In the genomic region with DNA sequence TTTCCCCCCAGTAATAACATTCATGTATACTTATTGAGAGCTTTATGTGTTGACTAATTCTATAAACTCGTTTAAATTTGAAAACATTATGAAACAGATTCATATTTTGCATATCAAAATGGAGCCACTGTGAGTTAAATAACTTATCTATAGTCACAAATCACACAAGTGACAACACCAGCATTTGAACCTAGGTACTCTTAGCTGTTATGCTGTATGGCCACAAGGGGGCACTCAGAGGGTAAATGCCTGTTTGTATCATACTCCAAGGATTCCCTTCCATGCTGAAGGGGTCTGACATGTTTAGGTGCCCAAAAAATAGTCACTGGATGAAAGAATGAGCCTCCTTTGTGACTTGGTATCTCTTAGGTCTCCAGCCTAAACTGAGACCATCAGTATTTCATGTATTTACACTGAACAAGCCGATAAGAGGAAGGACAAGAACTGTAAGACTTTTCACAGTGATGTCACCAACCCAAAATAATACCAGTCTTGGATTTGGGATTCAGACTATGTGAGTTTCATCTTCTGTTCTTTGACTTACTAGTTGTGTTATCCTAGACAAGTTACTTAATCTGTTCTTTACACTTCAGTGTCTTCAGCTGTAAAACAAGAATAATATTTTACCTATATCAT, we compare ENCODE assay signal across 9 cellular contexts. TPM values are rescaled to one million over a fixed set of nuclear protein-coding genes. Genes with fewer than 3 reads are reported as not detected.
A peak's percentile ranks its signal among the peaks of the same experiment; 100 is the strongest.
DNase-seq lines count a peak whose midpoint lies in the region; ATAC-seq, FAIRE-seq and TF ChIP-seq lines count a peak whose summit lies in the region.
"Had no signal": no experiment of that assay in that cellular context is flagged by ENCODE, and none has a peak within 500 bp of the region (broad histone marks: within the 10 kb centered on the region; RNA-seq: fewer than 3 reads in every experiment).

No MANE protein-coding gene starts in this region.

- no peak overlapping the region for H3K18ac ChIP-seq in H9 (ENCODE audit: insufficient read length, low read depth, low read length)

- H3K27me3 ChIP-seq in H9 (ENCODE audit: insufficient read depth, low read length) (no peaks in the 10 kb centered on the region), pancreas (no peaks in the 10 kb centered on the region)

- H3K27me3 Mint-ChIP-seq in activated T-cell treated with anti-CD3 and anti-CD28 coated beads, Interleukin-2, amount 50 U/mL, for 24 hours, result peaks cover 22% of the 10 kb centered on the region
- no peaks in the 10 kb centered on the region for H3K27me3 Mint-ChIP-seq in H9 (ENCODE audit: low read depth)

- H3K9ac ChIP-seq in H9 (ENCODE audit: extremely low read depth, insufficient read length, low read length), result no peak overlapping the region

- H2AK5ac ChIP-seq in H9 (ENCODE audit: insufficient read length, low read length), result no peak overlapping the region

- H3K23ac ChIP-seq in H9 (ENCODE audit: insufficient read length, low read depth, low read length), result no peak overlapping the region

- no peak overlapping the region for H2BK120ac ChIP-seq in H9 (ENCODE audit: low read depth, low read length, poor library complexity, severe bottlenecking)

- H3K56ac ChIP-seq in H9 (ENCODE audit: insufficient read length, low read depth, low read length), result no peak overlapping the region

- DNase-seq in activated T-cell treated with anti-CD3 and anti-CD28 coated beads for 1 hour (ENCODE audit: low read depth) (peak; percentile 20), H9 (peak; percentile 56), NB4 (ENCODE audit: low read depth) (peak; percentile 48), fibroblast of villous mesenchyme (ENCODE audit: low read depth) (peak; percentile 59), pancreas (peak in 4 of 6 donors; percentile 6 to 42 (median 16))
- no peak for DNase-seq in activated T-cell treated with anti-CD3 and anti-CD28 coated beads, Interleukin-2, amount 50 U/mL, for 24 hours
- peak; percentile 15 to 32 for DNase-seq in activated CD4-positive, alpha-beta T cell treated with anti-CD3 and anti-CD28 coated beads, Interleukin-2, amount 50 U/mL, for 48 hours

- H3K4me3 ChIP-seq in NB4 (ENCODE audit: low read depth, low read length) (no peak overlapping the region), fibroblast of villous mesenchyme (ENCODE audit: low read depth, low read length) (no peak overlapping the region), pancreas (no peak overlapping the region)

- no peak overlapping the region for H2BK12ac ChIP-seq in H9 (ENCODE audit: insufficient read length, low read depth, low read length)

- no peaks in the 10 kb centered on the region for H3K36me3 ChIP-seq in pancreas

- H3K79me1 ChIP-seq in H9 (ENCODE audit: insufficient read depth, low read depth, low read length, poor library complexity, severe bottlenecking), result no peaks in the 10 kb centered on the region

- H3K4me1 Mint-ChIP-seq in activated T-cell treated with anti-CD3 and anti-CD28 coated beads, Interleukin-2, amount 50 U/mL, for 24 hours (ENCODE audit: low read depth), result no peaks in the 10 kb centered on the region
- H3K4me1 Mint-ChIP-seq in H9, result no peaks in the 10 kb centered on the region

- no peak overlapping the region for H2AFZ ChIP-seq in H9 (ENCODE audit: low read length)

- no peak overlapping the region for H3K14ac ChIP-seq in H9 (ENCODE audit: insufficient read depth, low read length)

- H3K27ac ChIP-seq in H9 (ENCODE audit: insufficient read length, low read depth, low read length) (no peak overlapping the region), pancreas (no peak overlapping the region)

- H3K36me3 Mint-ChIP-seq in activated T-cell treated with anti-CD3 and anti-CD28 coated beads, Interleukin-2, amount 50 U/mL, for 24 hours (ENCODE audit: low read depth), result no peaks in the 10 kb centered on the region
- peaks cover 2 to 9% (median 3%) of the 10 kb centered on the region in 3 experiments; a peak in 5 of 7 replicates for H3K36me3 Mint-ChIP-seq in H9 (ENCODE audit: insufficient read depth in 1 of 3, low read depth in 3 of 3)

- no peak overlapping the region for H4K91ac ChIP-seq in H9 (ENCODE audit: insufficient read length, low read depth, low read length)

- peak in 3 of 4 donors; percentile 79 to 86 (median 79) for ATAC-seq in pancreas
- ATAC-seq in HG02840 (IDR thresholded peaks at IDR 0.05; ENCODE audit: low FRiP score, unreplicated experiment), result no peak

- H3K27ac Mint-ChIP-seq in activated T-cell treated with anti-CD3 and anti-CD28 coated beads, Interleukin-2, amount 50 U/mL, for 24 hours, result no peak overlapping the region
- no peak overlapping the region for H3K27ac Mint-ChIP-seq in H9

- no peaks in the 10 kb centered on the region for H4K20me1 ChIP-seq in H9 (ENCODE audit: control insufficient read depth, insufficient read depth, insufficient read length)

- no peak overlapping the region for H3K4me2 ChIP-seq in H9 (ENCODE audit: insufficient read depth, insufficient read length, low read length)

- no peaks in the 10 kb centered on the region for H3K9me3 Mint-ChIP-seq in activated T-cell treated with anti-CD3 and anti-CD28 coated beads, Interleukin-2, amount 50 U/mL, for 24 hours
- H3K9me3 Mint-ChIP-seq in H9, result peaks cover 7 to 8% of the 10 kb centered on the region in 2 experiments

- H3K9me3 ChIP-seq in H9 (ENCODE audit: control insufficient read depth, low read depth, low read length) (no peaks in the 10 kb centered on the region), pancreas (no peaks in the 10 kb centered on the region)

- H3K79me2 ChIP-seq in H9 (ENCODE audit: insufficient read depth, low read length), result no peaks in the 10 kb centered on the region

- H4K8ac ChIP-seq in H9 (replicated peaks; ENCODE audit: insufficient read length, low read depth, low read length), result no peak overlapping the region

- no peaks in the 10 kb centered on the region for H3K23me2 ChIP-seq in H9 (ENCODE audit: insufficient read length, low read depth, low read length, poor library complexity, severe bottlenecking)

- FAIRE-seq in pancreas (lab: Jason Lieb, UNC), result no peak
- FAIRE-seq: islet of Langerhans had no signal

- no peak overlapping the region for H2BK5ac ChIP-seq in H9 (ENCODE audit: insufficient read length, low read length)

- intact Hi-C loops in pancreas (cut with DNase I), result no loop called here

- H3K4me3 Mint-ChIP-seq in activated T-cell treated with anti-CD3 and anti-CD28 coated beads, Interleukin-2, amount 50 U/mL, for 24 hours, result no peak overlapping the region
- H3K4me3 Mint-ChIP-seq in H9, result no peak overlapping the region

- peak; percentile 86 for TF ChIP-seq CTCF in H9 (conservative IDR thresholded peaks at IDR 0.05)
- peak; percentile 88 for TF ChIP-seq CTCF in NB4 (IDR thresholded peaks at IDR 0.05; ENCODE audit: low read depth, low read length)
- peak; percentile 88 for TF ChIP-seq CTCF in fibroblast of villous mesenchyme (IDR thresholded peaks at IDR 0.05; ENCODE audit: insufficient read depth, low read depth, low read length)
- TF ChIP-seq CTCF in pancreas (IDR thresholded peaks at IDR 0.05), result peak; percentile 50 to 75 (median 64)

- WGBS in H9 (ENCODE audit: extremely low coverage, insufficient read length, low lambda C conversion rate), result no CpG with 5 or more reads among the region's 2 CpGs
- WGBS in pancreas, 2 donors, result 36 to 41% methylated on average over 2 of the region's 2 CpGs

- H3K4ac ChIP-seq in H9 (ENCODE audit: low read depth, low read length), result no peak overlapping the region

- H3K4me1 ChIP-seq in H9 (ENCODE audit: insufficient read depth, low read length) (no peaks in the 10 kb centered on the region), pancreas (no peaks in the 10 kb centered on the region)

- no peak overlapping the region for H2BK15ac ChIP-seq in H9 (ENCODE audit: low read depth, low read length)

- TF ChIP-seq POLR2A in NB4 (IDR thresholded peaks at IDR 0.05; ENCODE audit: extremely low read depth, insufficient read length), result no peak

- H4K5ac ChIP-seq in H9 (ENCODE audit: insufficient read length, low read depth, low read length), result no peak overlapping the region

- H3T11ph ChIP-seq in H9 (ENCODE audit: low read length), result no peak overlapping the region

- no peak overlapping the region for H2BK20ac ChIP-seq in H9 (ENCODE audit: low read depth, low read length, poor library complexity, severe bottlenecking)

RNA-seq across cellular contexts. Expression of gene OR52D1, which starts 12.2 kb away (rescaled TPM):
- total RNA-seq in H9 (2021) (not detected in 2 replicates), fibroblast of villous mesenchyme (not detected in 2 replicates), pancreas (not detected)
- not detected for polyA plus RNA-seq in pancreas

RNA-seq across cellular contexts. Expression of gene OR51I2, which starts 27.2 kb away (rescaled TPM):
- total RNA-seq in H9 (2021) (not detected in 2 replicates), fibroblast of villous mesenchyme (not detected in 2 replicates), pancreas (not detected)
- polyA plus RNA-seq in pancreas, result not detected

RNA-seq across cellular contexts. Expression of gene UBQLN3, which starts 33.5 kb away (rescaled TPM):
- total RNA-seq in H9 (2021) (not detected in 2 replicates), fibroblast of villous mesenchyme (0.43 TPM in 1 of 2 replicates, not detected in the other), pancreas (under 1 TPM in 3 of 6 donors, not detected in 3; 0.18 to 0.31 (median 0.22) TPM)
- not detected for polyA plus RNA-seq in pancreas

RNA-seq across cellular contexts. Expression of gene OR51I1, which starts 35.0 kb away (rescaled TPM):
- total RNA-seq in H9 (2021), result not detected in 2 replicates
- under 0.01 TPM in 1 of 2 replicates, not detected in the other for total RNA-seq in fibroblast of villous mesenchyme
- under 1 TPM in 1 of 6 donors, not detected in 5; 0.28 TPM for total RNA-seq in pancreas
- not detected for polyA plus RNA-seq in pancreas

RNA-seq across cellular contexts. Expression of gene UBQLNL, which starts 40.2 kb away (rescaled TPM):
- not detected in 2 replicates for total RNA-seq in H9 (2021)
- total RNA-seq in fibroblast of villous mesenchyme, result under 0.01 TPM in 2 replicates
- total RNA-seq in pancreas, result under 1 TPM; 0.09 to 0.53 (median 0.23) TPM
- 1 to 10 TPM in 1 of 2 donors, under 1 TPM in 1; 0.53 to 1.0 TPM for polyA plus RNA-seq in pancreas
